16 cellular contexts compared by ENCODE assay signal in the genomic region with DNA sequence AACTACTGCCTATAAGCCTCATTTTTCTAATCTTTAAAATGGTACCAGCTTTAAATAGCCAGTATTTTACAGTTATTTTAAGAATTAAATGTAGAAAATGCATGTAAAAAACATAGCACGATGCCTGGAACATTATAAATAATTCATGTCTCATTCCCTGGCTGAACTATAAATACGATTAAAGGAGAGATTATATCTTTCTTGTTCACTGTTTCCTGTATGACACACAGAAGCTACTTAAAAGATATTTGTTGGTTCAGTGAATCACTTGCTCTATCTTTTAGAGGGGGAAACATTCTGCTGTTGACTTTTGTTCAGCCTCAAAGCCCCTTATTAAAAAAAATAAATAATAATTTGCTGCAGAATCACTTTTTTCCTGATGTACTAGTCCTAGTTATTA.
DNase-seq lines count a peak whose midpoint lies in the region; ATAC-seq and TF ChIP-seq lines count a peak whose summit lies in the region.
"Had no signal": no experiment of that assay in that cellular context is flagged by ENCODE, and none has a peak within 500 bp of the region (broad histone marks: within the 10 kb centered on the region; RNA-seq: fewer than 3 reads in every experiment).

No MANE protein-coding gene starts in this region.

- BruUV-seq in A673 (replicated peaks; lab: Mats Ljungman, UMichigan), result no TSS peak
- BruUV-seq in PC-3 (replicated peaks; lab: Mats Ljungman, UMichigan), result no TSS peak

- H3K4me1 ChIP-seq in A673 (ENCODE audit: insufficient read depth, low read length, poor library complexity, severe bottlenecking) (peaks cover 23% of the 10 kb centered on the region), PC-3 (ENCODE audit: insufficient read depth, low read length) (peaks cover 15% of the 10 kb centered on the region)

- H3K4me2 ChIP-seq in PC-3 (ENCODE audit: low read length), result peak overlapping the region; percentile 44

- no peaks in the 10 kb centered on the region for H3K9me2 ChIP-seq in PC-3 (replicated peaks; ENCODE audit: low read length)

- DNase-seq in A673 (ENCODE audit: low spot score) (peak; percentile 76), HT1080 (ENCODE audit: low read depth) (peak; percentile 14), PC-3 (peak; percentile 59), astrocyte of the spinal cord (ENCODE audit: low read depth, low spot score) (peak; percentile 6), DMS114 treated with DMSO at 0.1 percent for 48 hours (lab: John Stamatoyannopoulos, UW; ENCODE audit: unreplicated experiment) (no peak)
- no peak for DNase-seq in activated naive CD4-positive, alpha-beta T cell treated with anti-CD3 and anti-CD28 coated beads, Interleukin-2, amount 50 U/mL, for 16 hours
- DNase-seq: 8988T; C1 segment of cervical spinal cord; CD4-positive, alpha-beta T cell; DMS153; DMS79 treated with DMSO at 0.1 percent for 48 hours; GF-D8; GOT3; H9; KBM-7 had no signal

- H3K27ac ChIP-seq in A673 (ENCODE audit: low read depth, low read length, poor library complexity, severe bottlenecking) (no peak overlapping the region), PC-3 (ENCODE audit: low read length) (0 out of 2 replicates have a peak overlapping the region, but pooled peaks have one; percentile 28)

- H3F3A ChIP-seq in PC-3 (ENCODE audit: low read length, unreplicated experiment), result no peaks in the 10 kb centered on the region

- H3K9ac ChIP-seq in PC-3 (ENCODE audit: low read length), result no peak overlapping the region

- POLR2A ChIA-PET in A673 (lab: Charles Lee; ENCODE audit: low non-redundant PET), result interaction anchor here (0.6 kb wide), 1 partner anchor 426 kb away, joined by 5 read pairs; no protein-coding TSS in a partner anchor
- POLR2A ChIA-PET in PC-3 (lab: Charles Lee; ENCODE audit: unreplicated experiment), result no interaction called here

- ATAC-seq in PC-3 (peak; percentile 98), GM18502 (IDR thresholded peaks at IDR 0.05; ENCODE audit: poor library complexity, unreplicated experiment) (no peak)

- H3K9me3 ChIP-seq in A673 (ENCODE audit: low read depth, low read length, poor library complexity, severe bottlenecking), result no peaks in the 10 kb centered on the region
- no peaks in the 10 kb centered on the region for H3K9me3 ChIP-seq in PC-3 (ENCODE audit: low read length)

- no peak for TF ChIP-seq CTCF in A673 (conservative IDR thresholded peaks at IDR 0.05; ENCODE audit: low read depth, low read length)
- TF ChIP-seq CTCF in PC-3 (conservative IDR thresholded peaks at IDR 0.05; ENCODE audit: low read depth, low read length), result no peak
- TF ChIP-seq CTCF in astrocyte of the spinal cord (IDR thresholded peaks at IDR 0.05; ENCODE audit: low read depth, low read length), result no peak

- no peaks in the 10 kb centered on the region for H3K36me3 ChIP-seq in A673 (ENCODE audit: insufficient read depth, low read length, poor library complexity, severe bottlenecking)
- no peaks in the 10 kb centered on the region for H3K36me3 ChIP-seq in PC-3 (ENCODE audit: low read depth, low read length)

- intact Hi-C loops in A673 (cut with micrococcal nuclease; ENCODE audit: unreplicated experiment) (no loop called here), PC-3 (cut with micrococcal nuclease) (loop anchor here (1.0 to 5.0 kb wide), 2 partner anchors 10 to 181 kb away; no protein-coding TSS in a partner anchor)

- no peaks in the 10 kb centered on the region for H4K20me1 ChIP-seq in PC-3 (ENCODE audit: low read length)

- in situ Hi-C loops in astrocyte of the spinal cord (cut with HindIII; ENCODE audit: low sequenced_read_pairs), result no loop called here

- H3K27me3 ChIP-seq in A673 (replicated peaks; ENCODE audit: insufficient read depth, low read depth, low read length, poor library complexity) (no peaks in the 10 kb centered on the region), PC-3 (ENCODE audit: low read length) (no peaks in the 10 kb centered on the region)

- no peaks in the 10 kb centered on the region for H3K79me2 ChIP-seq in PC-3 (ENCODE audit: low read length)

- no peak overlapping the region for H2AFZ ChIP-seq in PC-3 (ENCODE audit: low read length)

- CTCF ChIA-PET in A673 (lab: Charles Lee), result no interaction called here
- CTCF ChIA-PET in PC-3 (lab: Charles Lee), result interaction anchor here (0.5 kb wide), 1 partner anchor 15 kb away, joined by 3 read pairs; no protein-coding TSS in a partner anchor

- H3K4me3 ChIP-seq in A673 (ENCODE audit: low read depth, low read length, poor library complexity, severe bottlenecking) (no peak overlapping the region), PC-3 (ENCODE audit: low read length) (no peak overlapping the region), astrocyte of the spinal cord (ENCODE audit: low read depth, low read length) (no peak overlapping the region)

Comparison
In these comparisons a context has a peak if more than half of its experiments do, and no peak if none do; other contexts are left out.
1. DNase-seq: peak in A673 (single experiment), HT1080 (single experiment), PC-3 (single experiment) and astrocyte of the spinal cord (single experiment); none in activated naive CD4-positive, alpha-beta T cell treated with anti-CD3 and anti-CD28 coated beads, Interleukin-2, amount 50 U/mL, for 16 hours (single experiment) and DMS114 treated with DMSO at 0.1 percent for 48 hours (single experiment).